ENCODE assay signal across 23 cellular contexts in the genomic region with DNA sequence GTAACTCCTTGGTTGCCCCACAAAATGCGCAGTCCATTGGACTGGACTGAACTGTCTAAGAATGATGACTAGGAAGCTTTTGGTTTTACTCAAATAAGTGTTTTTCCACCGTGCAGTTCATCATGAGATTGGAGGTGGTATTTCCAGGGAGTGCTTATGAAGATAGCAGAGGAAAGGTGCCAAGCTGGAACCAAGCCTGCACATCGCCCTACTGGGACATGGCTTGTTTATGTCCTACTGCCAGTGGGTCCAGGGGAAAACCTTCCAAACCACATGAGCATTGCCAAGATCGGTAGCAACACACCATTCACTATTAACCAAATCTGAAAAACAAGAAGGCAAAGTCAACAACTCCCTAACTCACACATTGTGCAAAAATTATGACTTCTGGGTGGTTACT. TPM values are rescaled to one million over a fixed set of nuclear protein-coding genes. Genes with fewer than 3 reads are reported as not detected.
DNase-seq lines count a peak whose midpoint lies in the region; ATAC-seq lines count a peak whose summit lies in the region.
"Had no signal": no experiment of that assay in that cellular context is flagged by ENCODE, and none has a peak within 500 bp of the region (broad histone marks: within the 10 kb centered on the region; RNA-seq: fewer than 3 reads in every experiment).

No MANE protein-coding gene starts in this region.

- no peak for ATAC-seq in HG03135 (IDR thresholded peaks at IDR 0.05; ENCODE audit: unreplicated experiment)
- ATAC-seq: left lobe of liver; stimulated activated effector memory CD8-positive, alpha-beta T cell treated with anti-CD3 and anti-CD28 coated beads, Interleukin-12 subunit alpha, Interleukin-12 subunit beta, amount 100 ng/mL, for 72 hours; upper lobe of right lung had no signal

- H3K27me3 Mint-ChIP-seq in activated CD4-positive, alpha-beta memory T cell treated with anti-CD3 and anti-CD28 coated beads for 36 hours, result no peaks in the 10 kb centered on the region
- H3K27me3 Mint-ChIP-seq: activated naive CD8-positive, alpha-beta T cell had no signal

- in situ Hi-C loops in G401 (cut with HindIII; ENCODE audit: low sequenced_read_pairs), result no loop called here

- H3K9me3 Mint-ChIP-seq in activated CD4-positive, alpha-beta memory T cell treated with anti-CD3 and anti-CD28 coated beads for 36 hours, result peaks cover 9% of the 10 kb centered on the region

- no peaks in the 10 kb centered on the region for H3K36me3 Mint-ChIP-seq in activated CD4-positive, alpha-beta memory T cell treated with anti-CD3 and anti-CD28 coated beads for 36 hours
- H3K36me3 Mint-ChIP-seq: activated naive CD8-positive, alpha-beta T cell; stimulated activated effector memory CD8-positive, alpha-beta T cell treated with anti-CD3 and anti-CD28 coated beads, Interleukin-12 subunit alpha, Interleukin-12 subunit beta, amount 100 ng/mL, for 72 hours had no signal

- no peak overlapping the region for H3K27ac Mint-ChIP-seq in activated CD4-positive, alpha-beta memory T cell treated with anti-CD3 and anti-CD28 coated beads for 36 hours
- H3K27ac Mint-ChIP-seq: activated naive CD8-positive, alpha-beta T cell; stimulated activated effector memory CD8-positive, alpha-beta T cell treated with anti-CD3 and anti-CD28 coated beads, Interleukin-12 subunit alpha, Interleukin-12 subunit beta, amount 100 ng/mL, for 72 hours had no signal

- POLR2A ChIA-PET in activated CD4-positive, alpha-beta memory T cell treated with anti-CD3 and anti-CD28 coated beads for 36 hours (lab: Charles Lee), result no interaction called here

- no peak overlapping the region for H3K4me3 Mint-ChIP-seq in activated CD4-positive, alpha-beta memory T cell treated with anti-CD3 and anti-CD28 coated beads for 36 hours
- H3K4me3 Mint-ChIP-seq: activated naive CD8-positive, alpha-beta T cell; stimulated activated effector memory CD8-positive, alpha-beta T cell treated with anti-CD3 and anti-CD28 coated beads, Interleukin-12 subunit alpha, Interleukin-12 subunit beta, amount 100 ng/mL, for 72 hours had no signal

- peak; percentile 49 for DNase-seq in G401 (ENCODE audit: low spot score)
- peak; percentile 87 for DNase-seq in NCI-H2029 treated with DMSO at 0.1 percent for 48 hours (lab: John Stamatoyannopoulos, UW)
- DNase-seq in cerebellar cortex (ENCODE audit: low spot score), result peak; percentile 45
- peak; percentile 5 for DNase-seq in occipital lobe (lab: John Stamatoyannopoulos, UW)
- DNase-seq in activated CD4-positive, alpha-beta memory T cell treated with anti-CD3 and anti-CD28 coated beads for 36 hours, result no peak
- DNase-seq in activated naive CD4-positive, alpha-beta T cell treated with Interleukin-2 at 50 U/mL for 16 hours, result no peak
- no peak for DNase-seq in activated CD4-positive, alpha-beta T cell treated with anti-CD3 and anti-CD28 coated beads, Interleukin-2, amount 50 U/mL, for 1 hour
- DNase-seq: activated CD4-positive, alpha-beta T cell treated with anti-CD3 and anti-CD28 coated beads for 48 hours; activated effector memory CD4-positive, alpha-beta T cell treated with Interleukin-2 at 50 U/mL for 16 hours; effector memory CD4-positive, alpha-beta T cell; H7; KG1; NCI-H524 treated with DMSO at 0.1 percent for 48 hours; Peyer's patch; SIG-M5; upper lobe of right lung; WERI-Rb-1 had no signal

- intact Hi-C loops in activated CD4-positive, alpha-beta memory T cell treated with anti-CD3 and anti-CD28 coated beads for 36 hours (cut with micrococcal nuclease), result no loop called here

- no peaks in the 10 kb centered on the region for H3K4me1 Mint-ChIP-seq in activated CD4-positive, alpha-beta memory T cell treated with anti-CD3 and anti-CD28 coated beads for 36 hours (ENCODE audit: low read depth)
- H3K4me1 Mint-ChIP-seq: stimulated activated effector memory CD8-positive, alpha-beta T cell treated with anti-CD3 and anti-CD28 coated beads, Interleukin-12 subunit alpha, Interleukin-12 subunit beta, amount 100 ng/mL, for 72 hours had no signal

- CTCF ChIA-PET in activated CD4-positive, alpha-beta memory T cell treated with anti-CD3 and anti-CD28 coated beads for 36 hours (lab: Charles Lee), result no interaction called here

RNA-seq across cellular contexts. Expression of gene DSCAM, which starts 54.7 kb away (rescaled TPM):
- total RNA-seq in G401 (2014; rRNA removed; shearing (Covaris generic)), result not detected in 2 replicates
- total RNA-seq in occipital lobe, result 13.3 TPM
- not detected for total RNA-seq in activated CD4-positive, alpha-beta memory T cell treated with anti-CD3 and anti-CD28 coated beads for 36 hours
- total RNA-seq: activated CD8-positive, alpha-beta memory T cell treated with anti-CD3 and anti-CD28 coated beads for 36 hours; glomerular endothelial cell; upper lobe of right lung had no signal

Comparison
In these comparisons a context has a peak if more than half of its experiments do, and no peak if none do; other contexts are left out.
1. DNase-seq: peak in G401 (single experiment), NCI-H2029 treated with DMSO at 0.1 percent for 48 hours (single experiment), cerebellar cortex (single experiment) and occipital lobe (single experiment); none in activated CD4-positive, alpha-beta memory T cell treated with anti-CD3 and anti-CD28 coated beads for 36 hours (single experiment), activated naive CD4-positive, alpha-beta T cell treated with Interleukin-2 at 50 U/mL for 16 hours (single experiment) and activated CD4-positive, alpha-beta T cell treated with anti-CD3 and anti-CD28 coated beads, Interleukin-2, amount 50 U/mL, for 1 hour (single experiment).
2. RNA of gene DSCAM, which starts 54.7 kb away (total RNA-seq): 13.3 TPM in occipital lobe (single experiment); not detected in G401 and not detected in activated CD4-positive, alpha-beta memory T cell treated with anti-CD3 and anti-CD28 coated beads for 36 hours; every median in the first group is over 10 times any median in the second.